9 cellular contexts compared by ENCODE assay signal in genomic region chr12:124744659-124745467, GRCh38.
DNase-seq lines count a peak whose midpoint lies in the region; ATAC-seq and TF ChIP-seq lines count a peak whose summit lies in the region.
"Had no signal": no experiment of that assay in that cellular context is flagged by ENCODE, and none has a peak within 500 bp of the region (broad histone marks: within the 10 kb centered on the region; RNA-seq: fewer than 3 reads in every experiment).

No MANE protein-coding gene starts in this region.

- peaks cover 45% of the 10 kb centered on the region for H3K4me1 ChIP-seq in PC-3 (ENCODE audit: insufficient read depth, low read length)
- peaks cover 6% of the 10 kb centered on the region for H3K4me1 ChIP-seq in iPS-18a (ENCODE audit: control insufficient read depth, low read depth, low read length)
- peaks cover 0 to 5% of the 10 kb centered on the region in 2 donors for H3K4me1 ChIP-seq in naive thymus-derived CD4-positive, alpha-beta T cell (ENCODE audit: control insufficient read depth in 2 of 2, insufficient read depth in 2 of 2, low read length in 2 of 2)
- H3K4me1 ChIP-seq in CD4-positive, alpha-beta memory T cell (ENCODE audit: insufficient read depth, low read length): no peaks in the 10 kb centered on the region

- ATAC-seq in PC-3: no peak
- no peak for ATAC-seq in naive thymus-derived CD4-positive, alpha-beta T cell

- no peaks in the 10 kb centered on the region for H3K36me3 Mint-ChIP-seq in naive thymus-derived CD4-positive, alpha-beta T cell
- no peaks in the 10 kb centered on the region for H3K36me3 Mint-ChIP-seq in CD4-positive, alpha-beta memory T cell

- DNase-seq in PC-3 (peak; percentile 50), SIG-M5 treated with dmso at 0.1 percent for 504 hours (lab: John Stamatoyannopoulos, UW; ENCODE audit: unreplicated experiment) (no peak), cortex of kidney (lab: John Stamatoyannopoulos, UW) (no peak)
- no peak for DNase-seq in naive thymus-derived CD4-positive, alpha-beta T cell
- no peak for DNase-seq in CD4-positive, alpha-beta memory T cell
- DNase-seq: stimulated activated CD4-positive, alpha-beta T cell treated with anti-CD3 and anti-CD28 coated beads, Interleukin-12 subunit alpha, Interleukin-12 subunit beta, amount 100 ng/mL, for 4 hours had no signal

- H3K27ac Mint-ChIP-seq in naive thymus-derived CD4-positive, alpha-beta T cell: no peak overlapping the region
- peak overlapping the region in 2 of 7 donors; percentile 37 to 41 for H3K27ac Mint-ChIP-seq in CD4-positive, alpha-beta memory T cell

- H3K36me3 ChIP-seq in PC-3 (ENCODE audit: low read depth, low read length): no peaks in the 10 kb centered on the region
- H3K36me3 ChIP-seq in iPS-18a (ENCODE audit: control insufficient read depth, low read depth, low read length): no peaks in the 10 kb centered on the region
- no peaks in the 10 kb centered on the region for H3K36me3 ChIP-seq in naive thymus-derived CD4-positive, alpha-beta T cell (ENCODE audit: control insufficient read depth in 2 of 3, insufficient read depth in 3 of 3, low read length in 3 of 3)
- no peaks in the 10 kb centered on the region for H3K36me3 ChIP-seq in CD4-positive, alpha-beta memory T cell (ENCODE audit: insufficient read depth, low read length)

- H3K27me3 Mint-ChIP-seq in naive thymus-derived CD4-positive, alpha-beta T cell: peaks cover 5 to 19% (median 7%) of the 10 kb centered on the region in 5 donors
- H3K27me3 Mint-ChIP-seq in CD4-positive, alpha-beta memory T cell: peaks cover 7 to 8% of the 10 kb centered on the region in 2 donors

- POLR2A ChIA-PET in PC-3 (lab: Charles Lee; ENCODE audit: unreplicated experiment): no interaction called here
- POLR2A ChIA-PET in naive thymus-derived CD4-positive, alpha-beta T cell (lab: Charles Lee): no interaction called here
- POLR2A ChIA-PET in CD4-positive, alpha-beta memory T cell (lab: Charles Lee; ENCODE audit: partially characterized antibody): no interaction called here

- H3K4me3 ChIP-seq in PC-3 (ENCODE audit: low read length) (no peak overlapping the region), iPS-18a (ENCODE audit: low read length) (no peak overlapping the region)
- H3K4me3 ChIP-seq in naive thymus-derived CD4-positive, alpha-beta T cell (ENCODE audit: low read length): no peak overlapping the region
- H3K4me3 ChIP-seq in CD4-positive, alpha-beta memory T cell (ENCODE audit: low read length in 2 of 2): no peak overlapping the region

- TF ChIP-seq POLR2A in GM19193 (IDR thresholded peaks at IDR 0.05; ENCODE audit: extremely low read depth, insufficient read depth, insufficient read length): peak; percentile 58

- H4K20me1 ChIP-seq in PC-3 (ENCODE audit: low read length): no peaks in the 10 kb centered on the region

- no peaks in the 10 kb centered on the region for H3K9me3 Mint-ChIP-seq in naive thymus-derived CD4-positive, alpha-beta T cell
- no peaks in the 10 kb centered on the region for H3K9me3 Mint-ChIP-seq in CD4-positive, alpha-beta memory T cell

- no peak overlapping the region for H2AFZ ChIP-seq in PC-3 (ENCODE audit: low read length)

- H3F3A ChIP-seq in PC-3 (ENCODE audit: low read length, unreplicated experiment): peaks cover 6% of the 10 kb centered on the region

- no TSS peak for BruUV-seq in PC-3 (replicated peaks; lab: Mats Ljungman, UMichigan)

- H3K9me3 ChIP-seq in PC-3 (ENCODE audit: low read length): no peaks in the 10 kb centered on the region
- H3K9me3 ChIP-seq in iPS-18a (ENCODE audit: control insufficient read depth, low read depth, low read length): no peaks in the 10 kb centered on the region
- no peaks in the 10 kb centered on the region for H3K9me3 ChIP-seq in naive thymus-derived CD4-positive, alpha-beta T cell (ENCODE audit: control insufficient read depth in 2 of 3, low read length in 3 of 3)
- H3K9me3 ChIP-seq in CD4-positive, alpha-beta memory T cell (ENCODE audit: control insufficient read depth in 1 of 2, low read length in 2 of 2): no peaks in the 10 kb centered on the region

- intact Hi-C loops in PC-3 (cut with micrococcal nuclease): loop anchor here (5.0 to 10.0 kb wide), 3 partner anchors 178 to 360 kb away; partner anchors contain the start of gene NCOR2
- intact Hi-C loops in naive thymus-derived CD4-positive, alpha-beta T cell (cut with micrococcal nuclease): no loop called here
- intact Hi-C loops in CD4-positive, alpha-beta memory T cell (cut with micrococcal nuclease): no loop called here

- H3K27ac ChIP-seq in 22Rv1 (peak overlapping the region; percentile 79), PC-3 (ENCODE audit: low read length) (no peak overlapping the region; the same call in 1 of the 2 replicates), iPS-18a (ENCODE audit: low read length) (no peak overlapping the region)
- H3K27ac ChIP-seq in naive thymus-derived CD4-positive, alpha-beta T cell (ENCODE audit: low read depth, low read length): no peak overlapping the region
- no peak overlapping the region for H3K27ac ChIP-seq in CD4-positive, alpha-beta memory T cell (ENCODE audit: low read depth, low read length)

- H3K79me2 ChIP-seq in PC-3 (ENCODE audit: low read length): no peaks in the 10 kb centered on the region

- CTCF ChIA-PET in PC-3 (lab: Charles Lee): no interaction called here
- CTCF ChIA-PET in naive thymus-derived CD4-positive, alpha-beta T cell (lab: Charles Lee): no interaction called here
- CTCF ChIA-PET in CD4-positive, alpha-beta memory T cell (lab: Charles Lee; ENCODE audit: partially characterized antibody): interaction anchor here (1.2 kb wide), 1 partner anchor 21 kb away, joined by 3 read pairs; no protein-coding TSS in a partner anchor

- peaks cover 7 to 23% (median 14%) of the 10 kb centered on the region in 7 donors for H3K4me1 Mint-ChIP-seq in naive thymus-derived CD4-positive, alpha-beta T cell
- peaks cover 3 to 23% (median 8%) of the 10 kb centered on the region in 4 donors for H3K4me1 Mint-ChIP-seq in CD4-positive, alpha-beta memory T cell

- H3K4me3 Mint-ChIP-seq in naive thymus-derived CD4-positive, alpha-beta T cell: peak overlapping the region in 5 of 10 donors; percentile 34 to 66 (median 37)
- no peak overlapping the region for H3K4me3 Mint-ChIP-seq in CD4-positive, alpha-beta memory T cell

- H3K27me3 ChIP-seq in PC-3 (ENCODE audit: low read length) (no peaks in the 10 kb centered on the region), iPS-18a (ENCODE audit: control insufficient read depth, insufficient read depth, low read length) (no peaks in the 10 kb centered on the region)
- H3K27me3 ChIP-seq in naive thymus-derived CD4-positive, alpha-beta T cell (ENCODE audit: control insufficient read depth in 2 of 2, insufficient read depth in 2 of 2, low read length in 2 of 2): no peaks in the 10 kb centered on the region
- H3K27me3 ChIP-seq in CD4-positive, alpha-beta memory T cell (ENCODE audit: insufficient read depth, low read length): no peaks in the 10 kb centered on the region

- H3K9me2 ChIP-seq in PC-3 (replicated peaks; ENCODE audit: low read length): no peaks in the 10 kb centered on the region

- H3K4me2 ChIP-seq in PC-3 (ENCODE audit: low read length): 0 out of 2 replicates have a peak overlapping the region, but pooled peaks have one; percentile 74

- no peak overlapping the region for H3K9ac ChIP-seq in PC-3 (ENCODE audit: low read length)
- peak overlapping the region; percentile 51 for H3K9ac ChIP-seq in iPS-18a (ENCODE audit: low read length)

- TF ChIP-seq CTCF in 22Rv1 (IDR thresholded peaks at IDR 0.05): no peak
- TF ChIP-seq CTCF in PC-3 (conservative IDR thresholded peaks at IDR 0.05; ENCODE audit: low read depth, low read length): no peak
